ENCODE assay signal across 4 cellular contexts in the genomic region with DNA sequence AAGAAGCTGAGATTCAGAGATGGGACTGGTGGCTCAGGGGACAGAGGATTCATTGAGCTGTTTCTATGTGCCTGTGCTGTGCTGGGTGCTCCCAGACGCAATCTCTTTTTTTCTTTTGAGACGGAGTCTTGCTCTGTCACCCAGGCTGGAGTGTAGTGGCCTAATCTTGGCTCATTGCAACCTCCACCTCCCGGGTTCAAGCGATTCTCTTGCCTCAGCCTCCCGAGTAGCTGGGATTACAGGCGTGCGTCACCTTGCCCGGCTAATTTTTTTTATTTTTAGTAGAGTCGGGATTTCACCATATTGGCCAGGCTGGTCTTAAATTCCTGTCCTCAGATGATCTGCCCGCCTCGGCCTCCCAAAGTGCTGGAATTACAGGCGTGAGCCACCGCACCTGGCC. TPM values are rescaled to one million over a fixed set of nuclear protein-coding genes. Genes with fewer than 3 reads are reported as not detected.
"Had no signal": no experiment of that assay in that cellular context is flagged by ENCODE, and none has a peak within 500 bp of the region (broad histone marks: within the 10 kb centered on the region; RNA-seq: fewer than 3 reads in every experiment).

No MANE protein-coding gene starts in this region.

RNA-seq across cellular contexts. Expression of a gene that starts 32.7 kb away (rescaled TPM):
- total RNA-seq: LHCN-M2, RPMI7951, SJSA1 had no signal
- polyA plus RNA-seq: SK-N-SH had no signal
